ENCODE assay signal across 1 cellular context in genomic region chr5:154223320-154223719, GRCh38.
TF ChIP-seq lines count a peak whose summit lies in the region.

No MANE protein-coding gene starts in this region.

TF ChIP-seq in HEK293, 187 proteins besides CTCF, POLR2A, EP300 and RAD21 (continued from another document and continues in another):
- TF ChIP-seq ZNF692 (tag by site-specific recombination; IDR thresholded peaks at IDR 0.05) = no peak
- TF ChIP-seq OSR2 (tag by site-specific recombination; IDR thresholded peaks at IDR 0.05) = no peak
- TF ChIP-seq ZNF544 (tag by site-specific recombination; IDR thresholded peaks at IDR 0.05) = peak; percentile 87; the same call in 1 of the 2 replicates
- TF ChIP-seq ZNF48 (tag by site-specific recombination; IDR thresholded peaks at IDR 0.05) = no peak
- TF ChIP-seq ZNF830 (tag by site-specific recombination; IDR thresholded peaks at IDR 0.05; ENCODE audit: low read depth) = peak; percentile 76
- 0 out of 2 replicates have a peak, but pooled peaks have one; percentile 54 for TF ChIP-seq ZNF626 (tag by site-specific recombination; IDR thresholded peaks at IDR 0.05)
- peak; percentile 64 for TF ChIP-seq ZNF549 (tag by site-specific recombination; IDR thresholded peaks at IDR 0.05)
- 0 out of 2 replicates have a peak, but pooled peaks have one; percentile 43 for TF ChIP-seq BCL6B (tag by site-specific recombination; IDR thresholded peaks at IDR 0.05)
- TF ChIP-seq ZNF624 (tag by site-specific recombination; IDR thresholded peaks at IDR 0.05) = no peak
- no peak for TF ChIP-seq REPIN1 (tag by site-specific recombination; IDR thresholded peaks at IDR 0.05; ENCODE audit: low read depth)
- TF ChIP-seq EGR2 (tag by site-specific recombination; IDR thresholded peaks at IDR 0.05; ENCODE audit: low read depth) = no peak
- TF ChIP-seq PRDM4 (tag by site-specific recombination; IDR thresholded peaks at IDR 0.05) = no peak
- TF ChIP-seq ZNF37A (tag by site-specific recombination; IDR thresholded peaks at IDR 0.05) = peak; percentile 60; the same call in 1 of the 2 replicates
- no peak for TF ChIP-seq ZBTB1 (tag by site-specific recombination; IDR thresholded peaks at IDR 0.05)
- TF ChIP-seq ZBTB49 (tag by site-specific recombination; IDR thresholded peaks at IDR 0.05; ENCODE audit: low read depth) = no peak
- TF ChIP-seq ZNF248 (tag by site-specific recombination; IDR thresholded peaks at IDR 0.05) = no peak
- TF ChIP-seq KLF10 (tag by site-specific recombination; IDR thresholded peaks at IDR 0.05) = peak; percentile 42; the same call in 1 of the 2 replicates
- no peak for TF ChIP-seq ZNF121 (tag by site-specific recombination; IDR thresholded peaks at IDR 0.05)
- TF ChIP-seq ZNF2 (tag by site-specific recombination; IDR thresholded peaks at IDR 0.05) = no peak
- no peak for TF ChIP-seq ZNF473 (tag by site-specific recombination; IDR thresholded peaks at IDR 0.05)
- no peak for TF ChIP-seq REST (tag by site-specific recombination; IDR thresholded peaks at IDR 0.05)
- no peak for TF ChIP-seq ZNF670 (tag by site-specific recombination; IDR thresholded peaks at IDR 0.05; ENCODE audit: low read depth)
- no peak for TF ChIP-seq ZNF133 (tag by site-specific recombination; IDR thresholded peaks at IDR 0.05)
- TF ChIP-seq ZEB2 (tag by site-specific recombination; IDR thresholded peaks at IDR 0.05) = no peak
- no peak for TF ChIP-seq ZNF426 (tag by site-specific recombination; IDR thresholded peaks at IDR 0.05)
- no peak for TF ChIP-seq ZNF292 (tag by site-specific recombination; IDR thresholded peaks at IDR 0.05; ENCODE audit: borderline replicate concordance, low read depth)
- 0 out of 2 replicates have a peak, but pooled peaks have one; percentile 13 for TF ChIP-seq ZNF513 (tag by site-specific recombination; IDR thresholded peaks at IDR 0.05)
- no peak for TF ChIP-seq SCRT1 (tag by site-specific recombination; IDR thresholded peaks at IDR 0.05; ENCODE audit: borderline replicate concordance)
- TF ChIP-seq KLF7 (tag by site-specific recombination; IDR thresholded peaks at IDR 0.05; ENCODE audit: borderline replicate concordance) = no peak
- no peak for TF ChIP-seq TSHZ1 (tag by site-specific recombination; IDR thresholded peaks at IDR 0.05; ENCODE audit: borderline replicate concordance)
- TF ChIP-seq ZBTB20 (tag by site-specific recombination; IDR thresholded peaks at IDR 0.05) = no peak
- no peak for TF ChIP-seq ZNF548 (tag by site-specific recombination; IDR thresholded peaks at IDR 0.05)
- TF ChIP-seq ZNF214 (tag by site-specific recombination; IDR thresholded peaks at IDR 0.05; ENCODE audit: borderline replicate concordance) = peak; percentile 23; the same call in 1 of the 2 replicates
- TF ChIP-seq SP2 (tag by site-specific recombination; IDR thresholded peaks at IDR 0.05) = no peak
- 0 out of 2 replicates have a peak, but pooled peaks have one; percentile 61 for TF ChIP-seq ZNF112 (tag by site-specific recombination; IDR thresholded peaks at IDR 0.05)
- TF ChIP-seq ZNF184 (tag by site-specific recombination; IDR thresholded peaks at IDR 0.05) = 0 out of 2 replicates have a peak, but pooled peaks have one; percentile 51
- no peak for TF ChIP-seq ZNF138 (tag by site-specific recombination; IDR thresholded peaks at IDR 0.05; ENCODE audit: borderline replicate concordance)
- TF ChIP-seq ZNF629 (tag by site-specific recombination; IDR thresholded peaks at IDR 0.05) = no peak
- no peak for TF ChIP-seq ZNF132 (tag by site-specific recombination; IDR thresholded peaks at IDR 0.05; ENCODE audit: borderline replicate concordance)
- no peak for TF ChIP-seq ZBTB7A (tag by site-specific recombination; IDR thresholded peaks at IDR 0.05; ENCODE audit: low read depth)
- no peak for TF ChIP-seq ZBTB10 (tag by site-specific recombination; IDR thresholded peaks at IDR 0.05)
- no peak for TF ChIP-seq ZNF501 (tag by site-specific recombination; IDR thresholded peaks at IDR 0.05)
